11 cellular contexts compared by ENCODE assay signal in the genomic region with DNA sequence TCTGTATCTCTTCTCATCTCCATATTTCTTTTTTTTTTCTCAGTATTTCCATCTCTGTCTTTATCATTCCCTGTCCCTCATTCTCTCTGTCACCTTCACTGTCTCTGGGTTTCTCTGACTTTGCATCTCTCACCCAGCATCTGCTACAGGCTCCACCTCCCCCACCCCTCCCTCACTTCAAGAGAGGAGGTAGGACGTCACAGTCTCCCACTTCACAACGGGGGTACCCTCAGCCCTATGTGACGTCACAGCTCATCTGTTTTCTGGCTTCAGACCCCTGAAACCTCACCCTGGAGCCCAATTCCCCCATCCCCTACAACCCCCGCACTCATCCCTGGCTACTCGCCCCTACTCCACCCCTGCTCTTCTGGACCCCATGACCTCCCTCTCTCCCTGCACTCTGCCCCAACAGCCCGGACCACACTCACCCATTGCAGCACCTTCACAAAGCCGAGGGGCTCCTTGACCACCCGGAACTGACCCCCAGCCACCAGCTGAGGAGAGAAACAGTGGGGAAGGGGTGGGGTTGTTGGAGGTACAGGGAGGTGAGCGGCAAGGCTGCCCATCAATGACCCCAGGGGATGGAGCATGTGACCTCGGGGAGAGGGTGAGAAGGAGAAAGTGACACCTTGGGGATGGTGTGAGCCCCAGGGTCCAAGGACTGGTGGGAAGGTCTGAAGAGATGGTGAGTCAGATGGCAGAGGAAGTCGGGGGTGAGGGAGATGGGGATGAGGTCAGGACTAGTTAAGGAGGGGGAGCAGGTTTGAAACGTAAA. TPM values are rescaled to one million over a fixed set of nuclear protein-coding genes. Genes with fewer than 3 reads are reported as not detected.
DNase-seq lines count a peak whose midpoint lies in the region; FAIRE-seq and TF ChIP-seq lines count a peak whose summit lies in the region.
"Had no signal": no experiment of that assay in that cellular context is flagged by ENCODE, and none has a peak within 500 bp of the region (broad histone marks: within the 10 kb centered on the region; RNA-seq: fewer than 3 reads in every experiment).

No MANE protein-coding gene starts in this region.

- no peak for TF ChIP-seq CTCF in OCI-LY7 (conservative IDR thresholded peaks at IDR 0.05; ENCODE audit: low read length)

- no peak overlapping the region for H3K27ac ChIP-seq in OCI-LY7 (ENCODE audit: low read depth, low read length, poor library complexity, severe bottlenecking)
- H3K27ac ChIP-seq in iPS-18a (ENCODE audit: low read length), result no peak overlapping the region
- H3K27ac ChIP-seq: upper lobe of left lung had no signal

- no peaks in the 10 kb centered on the region for H3K79me2 ChIP-seq in OCI-LY7 (ENCODE audit: insufficient read depth, low read depth, low read length)

- H3K4me2 ChIP-seq in OCI-LY7 (ENCODE audit: low read length), result peak overlapping the region; percentile 61; the same call in 1 of the 2 replicates

- no peaks in the 10 kb centered on the region for H4K20me1 ChIP-seq in OCI-LY7 (ENCODE audit: insufficient read depth, low read length)

- H3K36me3 ChIP-seq in OCI-LY7 (ENCODE audit: insufficient read depth, low read length), result no peaks in the 10 kb centered on the region
- no peaks in the 10 kb centered on the region for H3K36me3 ChIP-seq in iPS-18a (ENCODE audit: control insufficient read depth, low read depth, low read length)
- H3K36me3 ChIP-seq: upper lobe of left lung had no signal

- H3K4me3 ChIP-seq in OCI-LY7 (ENCODE audit: low read depth, low read length, poor library complexity, severe bottlenecking), result no peak overlapping the region
- H3K4me3 ChIP-seq in iPS-18a (ENCODE audit: low read length), result peak overlapping the region; percentile 56

- BruUV-seq in OCI-LY7 (replicated peaks; lab: Mats Ljungman, UMichigan), result no TSS peak

- H3K9me2 ChIP-seq in OCI-LY7 (ENCODE audit: insufficient read depth, low read length), result no peaks in the 10 kb centered on the region

- H3K27me3 ChIP-seq in iPS-18a (ENCODE audit: control insufficient read depth, insufficient read depth, low read length), result no peaks in the 10 kb centered on the region
- H3K27me3 ChIP-seq: upper lobe of left lung had no signal

- CTCF ChIA-PET in OCI-LY7 (lab: Charles Lee; ENCODE audit: unreplicated experiment), result no interaction called here

- intact Hi-C loops in OCI-LY7 (cut with micrococcal nuclease; ENCODE audit: unreplicated experiment), result no loop called here

- POLR2A ChIA-PET in OCI-LY7 (lab: Charles Lee), result interaction anchor here (0.5 kb wide), 1 partner anchor 655 kb away, joined by 5 read pairs; no protein-coding TSS in a partner anchor

- peak; percentile 81 for FAIRE-seq in GM12891 (lab: Jason Lieb, UNC)
- FAIRE-seq: endometrium had no signal

- no peaks in the 10 kb centered on the region for H3K9me3 ChIP-seq in OCI-LY7 (ENCODE audit: low read length)
- H3K9me3 ChIP-seq in iPS-18a (ENCODE audit: control insufficient read depth, low read depth, low read length), result peaks cover 4% of the 10 kb centered on the region
- H3K9me3 ChIP-seq: upper lobe of left lung had no signal

- TF ChIP-seq POLR2A in GM12891 (IDR thresholded peaks at IDR 0.05; ENCODE audit: low read depth, low read length), result no peak

- no peak overlapping the region for H3K9ac ChIP-seq in iPS-18a (ENCODE audit: low read length)

- DNase-seq in GM12891 (ENCODE audit: insufficient read length, low spot score) (no peak), OCI-LY7 (ENCODE audit: low spot score) (no peak), medulla oblongata (ENCODE audit: extremely low spot score) (no peak), GM03348 (ENCODE audit: low spot score) (no peak)
- no peak for DNase-seq in stimulated activated CD4-positive, alpha-beta T cell treated with anti-CD3 and anti-CD28 coated beads, Interleukin-4, amount 100 ng/mL, for 4 hours
- DNase-seq: activated CD4-positive, CD25-positive, alpha-beta regulatory T cell; NCI-H345; upper lobe of left lung had no signal

- H3K4me1 ChIP-seq in OCI-LY7 (ENCODE audit: insufficient read depth, low read length, poor library complexity, severe bottlenecking), result peaks cover 10% of the 10 kb centered on the region
- no peaks in the 10 kb centered on the region for H3K4me1 ChIP-seq in iPS-18a (ENCODE audit: control insufficient read depth, low read depth, low read length)

- H2AFZ ChIP-seq in OCI-LY7 (ENCODE audit: low read length), result no peak overlapping the region

TF ChIP-seq in GM12891, 5 proteins besides CTCF, POLR2A, EP300 and RAD21:
- no peak for TF ChIP-seq POU2F2 (IDR thresholded peaks at IDR 0.05; ENCODE audit: low read depth, low read length)
- no peak for TF ChIP-seq SPI1 (IDR thresholded peaks at IDR 0.05; ENCODE audit: low read depth, low read length)
- TF ChIP-seq POLR2AphosphoS5 (IDR thresholded peaks at IDR 0.05; ENCODE audit: low read depth, low read length), result no peak
TF ChIP-seq in GM12891: peak in this region for 0.

RNA-seq across cellular contexts. Expression of a gene that starts 1.3 kb away (rescaled TPM):
- polyA plus RNA-seq in GM12891 (2012; ENCODE audit: low read depth, missing spikeins), result 0.71 TPM
- 0.79 and 2.3 TPM in 2 replicates for total RNA-seq in OCI-LY7 (2014; rRNA removed; shearing (Covaris generic))
- total RNA-seq in OCI-LY7 (2022), result 2.3 and 2.9 TPM in 2 replicates

RNA-seq across cellular contexts. Expression of a gene that starts 12.6 kb away (rescaled TPM):
- polyA plus RNA-seq in GM12891 (2012; ENCODE audit: low read depth, missing spikeins), result 8.1 TPM
- 9.9 and 10.6 TPM in 2 replicates for total RNA-seq in OCI-LY7 (2014; rRNA removed; shearing (Covaris generic))
- total RNA-seq in OCI-LY7 (2022), result 11.0 and 16.7 TPM in 2 replicates

RNA-seq across cellular contexts. Expression of a gene that starts 27.0 kb away (rescaled TPM):
- 26.6 TPM for polyA plus RNA-seq in GM12891 (2012; ENCODE audit: low read depth, missing spikeins)
- 16.7 and 21.2 TPM in 2 replicates for total RNA-seq in OCI-LY7 (2014; rRNA removed; shearing (Covaris generic))
- total RNA-seq in OCI-LY7 (2022), result 54.3 and 56.9 TPM in 2 replicates

RNA-seq across cellular contexts. Expression of a gene that starts 34.4 kb away (rescaled TPM):
- 0.22 TPM for polyA plus RNA-seq in GM12891 (2012; ENCODE audit: low read depth, missing spikeins)
- total RNA-seq in OCI-LY7 (2014; rRNA removed; shearing (Covaris generic)), result not detected in 2 replicates
- not detected in 2 replicates for total RNA-seq in OCI-LY7 (2022)
- total RNA-seq: Right ventricle myocardium inferior had no signal

RNA-seq across cellular contexts. Expression of a gene that starts 36.2 kb away (rescaled TPM):
- 0.33 TPM for polyA plus RNA-seq in GM12891 (2012; ENCODE audit: low read depth, missing spikeins)
- total RNA-seq in OCI-LY7 (2014; rRNA removed; shearing (Covaris generic)), result 0.85 and 1.0 TPM in 2 replicates
- total RNA-seq in OCI-LY7 (2022), result 1.1 and 1.7 TPM in 2 replicates
